Comparison of ENCODE assay signal across 25 cellular contexts in genomic region chr18:32337347-32337746, GRCh38.
DNase-seq lines count a peak whose midpoint lies in the region; ATAC-seq, FAIRE-seq and TF ChIP-seq lines count a peak whose summit lies in the region.
"Had no signal": no experiment of that assay in that cellular context is flagged by ENCODE, and none has a peak within 500 bp of the region (broad histone marks: within the 10 kb centered on the region; RNA-seq: fewer than 3 reads in every experiment).

No MANE protein-coding gene starts in this region.

- H3K79me2 ChIP-seq in GM23338 (replicated peaks; ENCODE audit: insufficient read depth) (no peaks in the 10 kb centered on the region), smooth muscle cell (ENCODE audit: low read depth) (no peaks in the 10 kb centered on the region)

- H3K27me3 Mint-ChIP-seq in GM23338 (ENCODE audit: insufficient read depth, low read depth, poor library complexity) (peaks cover under 1% of the 10 kb centered on the region), natural killer cell (ENCODE audit: low read depth in 2 of 2) (peaks cover 0 to 14% of the 10 kb centered on the region in 2 donors)

- 24% methylated on average over 7 of the region's 7 CpGs for WGBS in smooth muscle cell (ENCODE audit: low lambda C conversion rate)

- no peaks in the 10 kb centered on the region for H3K9me3 ChIP-seq in smooth muscle cell (replicated peaks; ENCODE audit: low read depth)
- H3K9me3 ChIP-seq: A549; BE2C; BLaER1 treated with 17β-estradiol and CSF1 and Interleukin-3, amounts not matched to agents 10 nM and 100 nM had no signal

- H3K27ac ChIP-seq in GM23338 (ENCODE audit: low read depth) (peak overlapping the region; percentile 32; the same call in 1 of the 2 replicates), smooth muscle cell (ENCODE audit: low read depth) (peak overlapping the region; percentile 82)
- H3K27ac ChIP-seq: A549; BLaER1 treated with 17β-estradiol and CSF1 and Interleukin-3, amounts not matched to agents 10 nM and 100 nM; GM23248 had no signal

- no peak for FAIRE-seq in bronchial epithelial cell (lab: Jason Lieb, UNC)
- FAIRE-seq: A549, GM12891, GM18507 had no signal

- H3K4me2 ChIP-seq in GM23338 (no peak overlapping the region), smooth muscle cell (peak overlapping the region; percentile 72)
- H3K4me2 ChIP-seq: A549; BLaER1 treated with 17β-estradiol and CSF1 and Interleukin-3, amounts not matched to agents 10 nM and 100 nM had no signal

- H3K36me3 Mint-ChIP-seq in GM23338 (ENCODE audit: low read depth): no peaks in the 10 kb centered on the region
- H3K36me3 Mint-ChIP-seq in natural killer cell: no peaks in the 10 kb centered on the region
- H3K36me3 Mint-ChIP-seq: CD14-positive monocyte; CD8-positive, alpha-beta memory T cell had no signal

- H2AFZ ChIP-seq in GM23338 (no peak overlapping the region), smooth muscle cell (ENCODE audit: low read depth) (no peak overlapping the region)
- H2AFZ ChIP-seq: GM23248 had no signal

- TF ChIP-seq CTCF in GM23338 (conservative IDR thresholded peaks at IDR 0.05; ENCODE audit: low read depth in 2 of 2) (no peak), bronchial epithelial cell (IDR thresholded peaks at IDR 0.05; ENCODE audit: insufficient read depth, low read length, severe bottlenecking) (no peak), smooth muscle cell (IDR thresholded peaks at IDR 0.05; ENCODE audit: borderline replicate concordance, insufficient read depth, poor library complexity, severe bottlenecking) (no peak), natural killer cell (IDR thresholded peaks at IDR 0.05) (no peak)

- H3K9ac ChIP-seq in smooth muscle cell (ENCODE audit: low read depth): peak overlapping the region; percentile 40
- H3K9ac ChIP-seq: BLaER1 treated with 17β-estradiol and CSF1 and Interleukin-3, amounts not matched to agents 10 nM and 100 nM; GM23248 had no signal

- H3K36me3 ChIP-seq in GM23338 (ENCODE audit: insufficient read depth): no peaks in the 10 kb centered on the region
- H3K36me3 ChIP-seq in bronchial epithelial cell (ENCODE audit: control insufficient read depth, insufficient read depth, low read length): no peaks in the 10 kb centered on the region
- no peaks in the 10 kb centered on the region for H3K36me3 ChIP-seq in smooth muscle cell (ENCODE audit: low read depth)
- H3K36me3 ChIP-seq: BE2C; BLaER1 treated with 17β-estradiol and CSF1 and Interleukin-3, amounts not matched to agents 10 nM and 100 nM had no signal

- H3K9me2 ChIP-seq in GM23338 (ENCODE audit: insufficient read depth): no peaks in the 10 kb centered on the region

- H3K4me1 Mint-ChIP-seq in GM23338 (peaks cover 5% of the 10 kb centered on the region; the same call in 2 of the 3 replicates), natural killer cell (no peaks in the 10 kb centered on the region)
- H3K4me1 Mint-ChIP-seq: CD14-positive monocyte; CD8-positive, alpha-beta memory T cell had no signal

- H3K4me3 Mint-ChIP-seq in GM23338 (no peak overlapping the region), natural killer cell (no peak overlapping the region)
- H3K4me3 Mint-ChIP-seq: CD14-positive monocyte; CD4-positive, alpha-beta T cell; CD8-positive, alpha-beta memory T cell; H9; HFFc6 had no signal

- H3F3A ChIP-seq in GM23338 (replicated peaks; ENCODE audit: low read depth) (no peaks in the 10 kb centered on the region), smooth muscle cell (ENCODE audit: low read depth) (peaks cover 7% of the 10 kb centered on the region)

- H4K20me1 ChIP-seq in GM23338 (replicated peaks; ENCODE audit: insufficient read depth) (no peaks in the 10 kb centered on the region), smooth muscle cell (ENCODE audit: low read depth) (no peaks in the 10 kb centered on the region)
- H4K20me1 ChIP-seq: BLaER1 treated with 17β-estradiol and CSF1 and Interleukin-3, amounts not matched to agents 10 nM and 100 nM had no signal

- ATAC-seq in GM23338 (no peak), HG02623 (IDR thresholded peaks at IDR 0.05; ENCODE audit: unreplicated experiment) (no peak), natural killer cell (no peak)
- ATAC-seq: A549, HCT116 had no signal

- intact Hi-C loops in natural killer cell (cut with micrococcal nuclease): no loop called here

- H3K27ac Mint-ChIP-seq in GM23338 (peak overlapping the region; percentile 10; the same call in 1 of the 2 replicates), natural killer cell (no peak overlapping the region)
- H3K27ac Mint-ChIP-seq: CD14-positive monocyte; CD4-positive, alpha-beta T cell; CD8-positive, alpha-beta memory T cell; HFFc6 had no signal

- H3K4me3 ChIP-seq in GM23338: no peak overlapping the region
- H3K4me3 ChIP-seq in bronchial epithelial cell (ENCODE audit: low read depth, low read length): no peak overlapping the region
- H3K4me3 ChIP-seq in smooth muscle cell: no peak overlapping the region
- H3K4me3 ChIP-seq: A549; BLaER1 treated with 17β-estradiol and CSF1 and Interleukin-3, amounts not matched to agents 10 nM and 100 nM; GM23248 had no signal

- H3K4me1 ChIP-seq in GM23338 (ENCODE audit: insufficient read depth) (0 out of 2 replicates have a peak, but pooled peaks cover 3% of the 10 kb centered on the region), smooth muscle cell (ENCODE audit: low read depth) (no peaks in the 10 kb centered on the region)
- H3K4me1 ChIP-seq: A549, BE2C had no signal

- DNase-seq in GM23338 (ENCODE audit: low spot score): no peak
- DNase-seq in bronchial epithelial cell (ENCODE audit: low read depth): peak; percentile 46
- DNase-seq in islet precursor cell: peak; percentile 59
- no peak for DNase-seq in smooth muscle cell (lab: John Stamatoyannopoulos, UW; ENCODE audit: unreplicated experiment)
- DNase-seq in NCI-H146 treated with DMSO at 0.1 percent for 48 hours (lab: John Stamatoyannopoulos, UW; ENCODE audit: unreplicated experiment): no peak
- DNase-seq in activated effector memory CD4-positive, alpha-beta T cell treated with anti-CD3 and anti-CD28 coated beads, Interleukin-2, amount 50 U/mL, for 16 hours: no peak
- no peak for DNase-seq in natural killer cell
- DNase-seq: 8988T; ACHN; AML-193; BE2C; CD4-positive, alpha-beta T cell; CD8-positive, alpha-beta memory T cell; DMS53; GF-D8; GM23248; H9; HFFc6 had no signal

- H3K27me3 ChIP-seq in GM23338 (ENCODE audit: insufficient read depth) (no peaks in the 10 kb centered on the region), bronchial epithelial cell (ENCODE audit: control insufficient read depth, insufficient read depth, low read length) (no peaks in the 10 kb centered on the region), smooth muscle cell (ENCODE audit: low read depth) (no peaks in the 10 kb centered on the region)
- H3K27me3 ChIP-seq: BE2C; BLaER1 treated with 17β-estradiol and CSF1 and Interleukin-3, amounts not matched to agents 10 nM and 100 nM had no signal

- no peaks in the 10 kb centered on the region for H3K9me3 Mint-ChIP-seq in GM23338
- peaks cover 0 to 7% of the 10 kb centered on the region in 2 donors for H3K9me3 Mint-ChIP-seq in natural killer cell
- H3K9me3 Mint-ChIP-seq: CD4-positive, alpha-beta T cell; H9 had no signal

TF ChIP-seq in GM23338, 12 proteins besides CTCF, POLR2A, EP300 and RAD21 (continues in another document):
- TF ChIP-seq ETS1 (IDR thresholded peaks at IDR 0.05) (no peak), ZNF331 (CRISPR knock-in tag; IDR thresholded peaks at IDR 0.05; ENCODE audit: low read depth) (no peak), CREB1 (CRISPR knock-in tag; IDR thresholded peaks at IDR 0.05; ENCODE audit: low read depth) (no peak), EZH2 (IDR thresholded peaks at IDR 0.05; ENCODE audit: low read depth, unreplicated experiment) (no peak), REST (IDR thresholded peaks at IDR 0.05; ENCODE audit: unreplicated experiment) (no peak)

Comparison
In these comparisons a context has a peak if more than half of its experiments do, and no peak if none do; other contexts are left out.
1. DNase-seq: peak in bronchial epithelial cell (single experiment) and islet precursor cell (single experiment); none in GM23338 (single experiment), smooth muscle cell (single experiment), NCI-H146 treated with DMSO at 0.1 percent for 48 hours (single experiment), activated effector memory CD4-positive, alpha-beta T cell treated with anti-CD3 and anti-CD28 coated beads, Interleukin-2, amount 50 U/mL, for 16 hours (single experiment) and natural killer cell (single experiment).